8 cellular contexts compared by ENCODE assay signal in genomic region chr6:90584636-90585255, GRCh38. TPM values are rescaled to one million over a fixed set of nuclear protein-coding genes. Genes with fewer than 3 reads are reported as not detected.
DNase-seq lines count a peak whose midpoint lies in the region; ATAC-seq, FAIRE-seq and TF ChIP-seq lines count a peak whose summit lies in the region.

No MANE protein-coding gene starts in this region.

- peak overlapping the region; percentile 48; the same call in 1 of the 2 replicates for H3K4me2 ChIP-seq in MM.1S (ENCODE audit: low read depth, low read length)
- peak overlapping the region; percentile 98 for H3K4me2 ChIP-seq in endothelial cell of umbilical vein (ENCODE audit: insufficient read depth, low read length)

- DNase-seq in left ventricle myocardium inferior (no peak), left cardiac atrium (no peak), MM.1S (no peak), endothelial cell of umbilical vein (ENCODE audit: low read depth, low spot score) (no peak), type B pancreatic cell (ENCODE audit: extremely low spot score, unreplicated experiment) (no peak), SHP77 (lab: John Stamatoyannopoulos, UW) (no peak)

- H3K4me3 Mint-ChIP-seq in type B pancreatic cell, result peak overlapping the region; percentile 74

- TF ChIP-seq CTCF in left ventricle myocardium inferior (IDR thresholded peaks at IDR 0.05; ENCODE audit: borderline replicate concordance) (no peak), MM.1S (IDR thresholded peaks at IDR 0.05; ENCODE audit: low read length) (no peak), endothelial cell of umbilical vein (IDR thresholded peaks at IDR 0.05; ENCODE audit: extremely low read depth in 1 of 2, insufficient read depth in 1 of 2, low read depth in 1 of 2, low read length in 2 of 2) (no peak), type B pancreatic cell (conservative IDR thresholded peaks at IDR 0.05) (no peak)

- peak overlapping the region; percentile 3 for H3K27ac Mint-ChIP-seq in type B pancreatic cell

- peak overlapping the region; percentile 93 for H3K4me3 ChIP-seq in left ventricle myocardium inferior
- no peak overlapping the region for H3K4me3 ChIP-seq in MM.1S (ENCODE audit: low read length)
- peak overlapping the region in 1 of 3 experiments; percentile 41 for H3K4me3 ChIP-seq in endothelial cell of umbilical vein (replicated peaks in 1 of 3; ENCODE audit: insufficient read depth in 1 of 3, low read depth in 1 of 3, low read length in 3 of 3)

- H3K36me3 ChIP-seq in left ventricle myocardium inferior (no peaks in the 10 kb centered on the region), MM.1S (replicated peaks; ENCODE audit: insufficient read depth, low read length) (no peaks in the 10 kb centered on the region), endothelial cell of umbilical vein (ENCODE audit: control insufficient read depth in 2 of 2, extremely low read depth in 1 of 2, insufficient read depth in 2 of 2, low read length in 2 of 2) (no peaks in the 10 kb centered on the region)

- H3K9me1 ChIP-seq in endothelial cell of umbilical vein (replicated peaks; ENCODE audit: control insufficient read depth, extremely low read depth, insufficient read depth, low read length), result no peaks in the 10 kb centered on the region

- H3K4me1 ChIP-seq in left ventricle myocardium inferior, result peaks cover 69% of the 10 kb centered on the region
- H3K4me1 ChIP-seq in MM.1S (ENCODE audit: low read length), result 0 out of 2 replicates have a peak, but pooled peaks cover 12% of the 10 kb centered on the region
- peaks cover 22% of the 10 kb centered on the region for H3K4me1 ChIP-seq in endothelial cell of umbilical vein (ENCODE audit: control insufficient read depth, extremely low read depth, insufficient read depth, low read length)

- no peaks in the 10 kb centered on the region for H3K9me2 ChIP-seq in MM.1S (replicated peaks; ENCODE audit: insufficient read depth, low read length)

- peaks cover 24% of the 10 kb centered on the region for H3K4me1 Mint-ChIP-seq in type B pancreatic cell (ENCODE audit: unreplicated experiment)

- dilution Hi-C loops in endothelial cell of umbilical vein (cut with MboI; ENCODE audit: extremely low pct_ligation_motif_present, low sequenced_read_pairs), result no loop called here

- H3K79me2 ChIP-seq in MM.1S (ENCODE audit: low read length) (peaks cover 67% of the 10 kb centered on the region), endothelial cell of umbilical vein (ENCODE audit: control insufficient read depth, insufficient read depth, low read length) (peaks cover 63% of the 10 kb centered on the region)

- H3K27me3 ChIP-seq in left ventricle myocardium inferior (ENCODE audit: low read depth) (no peaks in the 10 kb centered on the region), MM.1S (replicated peaks; ENCODE audit: insufficient read depth, low read length) (no peaks in the 10 kb centered on the region), endothelial cell of umbilical vein (ENCODE audit: control insufficient read depth in 2 of 2, insufficient read depth in 2 of 2, low read length in 2 of 2) (peaks cover 2% of the 10 kb centered on the region in 2 experiments)

- no peaks in the 10 kb centered on the region for H3K36me3 Mint-ChIP-seq in type B pancreatic cell

- no peaks in the 10 kb centered on the region for H3K9me3 Mint-ChIP-seq in type B pancreatic cell

- H3K9ac ChIP-seq in MM.1S (ENCODE audit: low read length) (no peak overlapping the region), endothelial cell of umbilical vein (replicated peaks; ENCODE audit: extremely low read depth, insufficient read depth, low read length) (no peak overlapping the region)

- TF ChIP-seq POLR2A in endothelial cell of umbilical vein (IDR thresholded peaks at IDR 0.05; ENCODE audit: low read depth, low read length), result no peak
- no peak for TF ChIP-seq POLR2A in GM18505 (IDR thresholded peaks at IDR 0.05; ENCODE audit: borderline replicate concordance, extremely low read depth, insufficient read depth, insufficient read length)

- no peak overlapping the region for H3K27ac ChIP-seq in left ventricle myocardium inferior (replicated peaks)
- no peak overlapping the region for H3K27ac ChIP-seq in MM.1S (ENCODE audit: low read length)
- no peak overlapping the region for H3K27ac ChIP-seq in endothelial cell of umbilical vein (ENCODE audit: insufficient read depth, low read depth, low read length)

- no peak for ATAC-seq in left cardiac atrium
- ATAC-seq in HG03457 (IDR thresholded peaks at IDR 0.05; ENCODE audit: unreplicated experiment), result no peak
- no peak for ATAC-seq in GM18505 (IDR thresholded peaks at IDR 0.05; ENCODE audit: unreplicated experiment)

- peaks cover 3% of the 10 kb centered on the region; the same call in 1 of the 2 replicates for H3F3A ChIP-seq in MM.1S (ENCODE audit: insufficient read depth, low read length)

- FAIRE-seq in endothelial cell of umbilical vein (lab: Jason Lieb, UNC), result no peak

- peaks cover 5% of the 10 kb centered on the region for H3K27me3 Mint-ChIP-seq in type B pancreatic cell

- no peaks in the 10 kb centered on the region for H4K20me1 ChIP-seq in MM.1S (ENCODE audit: insufficient read depth, low read length)
- H4K20me1 ChIP-seq in endothelial cell of umbilical vein (replicated peaks; ENCODE audit: control insufficient read depth, extremely low read depth, insufficient read depth, low read length), result peaks cover 2% of the 10 kb centered on the region

- intact Hi-C loops in left ventricle myocardium inferior (cut with micrococcal nuclease) (no loop called here), left cardiac atrium (cut with DNase I) (no loop called here), endothelial cell of umbilical vein (cut with micrococcal nuclease) (loop anchor here (5.0 to 10.0 kb wide), 2 partner anchors 297 to 1620 kb away; partner anchors contain the start of gene RNGTT)

- POLR2A ChIA-PET in endothelial cell of umbilical vein (lab: Charles Lee), result no interaction called here

- BruUV-seq in endothelial cell of umbilical vein (replicated peaks; lab: Mats Ljungman, UMichigan), result no TSS peak

- CTCF ChIA-PET in endothelial cell of umbilical vein (lab: Charles Lee), result interaction anchor here (0.9 to 1.0 kb wide), 2 partner anchors 10 to 82 kb away, joined by 3 read pairs; no protein-coding TSS in a partner anchor

- H3K9me3 ChIP-seq in left ventricle myocardium inferior (replicated peaks) (no peaks in the 10 kb centered on the region), MM.1S (replicated peaks; ENCODE audit: insufficient read depth, low read length) (no peaks in the 10 kb centered on the region), endothelial cell of umbilical vein (replicated peaks; ENCODE audit: control insufficient read depth, insufficient read depth, low read length) (no peaks in the 10 kb centered on the region)

- H2AFZ ChIP-seq in MM.1S (ENCODE audit: low read length), result no peak overlapping the region
- no peak overlapping the region for H2AFZ ChIP-seq in endothelial cell of umbilical vein (ENCODE audit: low read depth, low read length)

TF ChIP-seq in endothelial cell of umbilical vein, 7 proteins besides CTCF, POLR2A, EP300 and RAD21:
- TF ChIP-seq MAX (IDR thresholded peaks at IDR 0.05; ENCODE audit: insufficient read depth, insufficient read length) (no peak), FOS (IDR thresholded peaks at IDR 0.05; ENCODE audit: borderline replicate concordance, insufficient read depth, low read length) (no peak), GATA2 (IDR thresholded peaks at IDR 0.05; ENCODE audit: insufficient read depth, insufficient read length, low read depth, low read length) (no peak), JUN (IDR thresholded peaks at IDR 0.05; ENCODE audit: borderline replicate concordance, insufficient read depth, insufficient read length, low read depth) (no peak), MYC (IDR thresholded peaks at IDR 0.05; ENCODE audit: low read depth, low read length) (no peak), POLR2AphosphoS5 (IDR thresholded peaks at IDR 0.05; ENCODE audit: insufficient read depth, low read depth, low read length) (no peak), EZH2 (IDR thresholded peaks at IDR 0.05; ENCODE audit: borderline replicate concordance, low read depth, low read length, severe bottlenecking) (no peak)

RNA-seq across cellular contexts. Expression of gene MAP3K7, which starts 2.1 kb away (rescaled TPM):
- 20.6 TPM for total RNA-seq in left ventricle myocardium inferior
- 10 to 100 TPM; 14.0 to 17.1 TPM for total RNA-seq in left cardiac atrium
- 24.5 and 25.6 TPM in 2 replicates for total RNA-seq in endothelial cell of umbilical vein
- polyA plus RNA-seq in endothelial cell of umbilical vein, result 12.5 and 15.3 TPM in 2 replicates
- polyA plus RNA-seq in endothelial cell of umbilical vein (2011; cell fraction: cytosol; rRNA removed), result 14.6 and 15.5 TPM in 2 replicates
- 40.5 and 55.2 TPM in 2 replicates for polyA plus RNA-seq in endothelial cell of umbilical vein (2011; cell fraction: nucleus; rRNA removed)
- 15.8 and 19.9 TPM in 2 replicates for polyA plus RNA-seq in endothelial cell of umbilical vein (2012)
- polyA minus RNA-seq in endothelial cell of umbilical vein, result 22.4 and 24.9 TPM in 2 replicates
- polyA minus RNA-seq in endothelial cell of umbilical vein (2011; cell fraction: cytosol; rRNA and poly(A)+ RNA removed), result 10.7 TPM
- polyA minus RNA-seq in endothelial cell of umbilical vein (2011; cell fraction: nucleus; rRNA and poly(A)+ RNA removed), result 41.9 and 55.6 TPM in 2 replicates
- 20.2 and 34.1 TPM in 2 replicates for total RNA-seq in type B pancreatic cell (ENCODE audit: low replicate concordance)
